Comparison of ENCODE assay signal across 9 cellular contexts in genomic region chr19:17052439-17052838, GRCh38. TPM values are rescaled to one million over a fixed set of nuclear protein-coding genes. Genes with fewer than 3 reads are reported as not detected.
DNase-seq lines count a peak whose midpoint lies in the region; ATAC-seq and TF ChIP-seq lines count a peak whose summit lies in the region.
"Had no signal": no experiment of that assay in that cellular context is flagged by ENCODE, and none has a peak within 500 bp of the region (broad histone marks: within the 10 kb centered on the region; RNA-seq: fewer than 3 reads in every experiment).

No MANE protein-coding gene starts in this region.

- ATAC-seq in heart right ventricle, result peak in 7 of 8 donors; percentile 42 to 73 (median 62)

- no peak overlapping the region for H3K4me3 Mint-ChIP-seq in activated CD4-positive, alpha-beta T cell treated with anti-CD3 and anti-CD28 coated beads, Interleukin-2, amount 10 ng/mL, durations not matched to agents 7 days and 5 days
- H3K4me3 Mint-ChIP-seq in activated T-helper 1 cell treated with anti-CD3 and anti-CD28 coated beads, Interleukin-12 subunit alpha, Interleukin-12 subunit beta, Interleukin-2, Interleukin-4 antibody, amounts not matched to agents 30 ng/mL and 10 ng/mL and 1 ng/mL, durations not matched to agents 14 hours and 24 hours and 36 hours, result no peak overlapping the region

- no peak overlapping the region for H3K27ac Mint-ChIP-seq in activated CD4-positive, alpha-beta T cell treated with anti-CD3 and anti-CD28 coated beads, Interleukin-2, amount 10 ng/mL, durations not matched to agents 7 days and 5 days
- H3K27ac Mint-ChIP-seq in activated T-helper 1 cell treated with anti-CD3 and anti-CD28 coated beads, Interleukin-12 subunit alpha, Interleukin-12 subunit beta, Interleukin-2, Interleukin-4 antibody, amounts not matched to agents 30 ng/mL and 10 ng/mL and 1 ng/mL, durations not matched to agents 14 hours and 24 hours and 36 hours, result no peak overlapping the region

- no peak overlapping the region for H2AFZ ChIP-seq in smooth muscle cell (ENCODE audit: low read depth)

- peak; percentile 71 for TF ChIP-seq CTCF in LNCaP clone FGC (IDR thresholded peaks at IDR 0.05; ENCODE audit: control insufficient read depth, extremely low read depth, insufficient read depth)
- TF ChIP-seq CTCF in heart right ventricle (IDR thresholded peaks at IDR 0.05), result peak; percentile 39 to 79 (median 68)
- peak; percentile 47 for TF ChIP-seq CTCF in smooth muscle cell (IDR thresholded peaks at IDR 0.05; ENCODE audit: borderline replicate concordance, insufficient read depth, poor library complexity, severe bottlenecking)

- POLR2A ChIA-PET in activated CD4-positive, alpha-beta T cell treated with anti-CD3 and anti-CD28 coated beads, Interleukin-2, amount 10 ng/mL, durations not matched to agents 7 days and 5 days (lab: Charles Lee), result no interaction called here

- no peak overlapping the region for H3K4me3 ChIP-seq in LNCaP clone FGC (ENCODE audit: low read depth, low read length)
- H3K4me3 ChIP-seq in heart right ventricle, result no peak overlapping the region
- no peak overlapping the region for H3K4me3 ChIP-seq in smooth muscle cell
- H3K4me3 ChIP-seq: skin epidermis had no signal

- H3F3A ChIP-seq in smooth muscle cell (ENCODE audit: low read depth), result no peaks in the 10 kb centered on the region

- H3K4me1 Mint-ChIP-seq in activated CD4-positive, alpha-beta T cell treated with anti-CD3 and anti-CD28 coated beads, Interleukin-2, amount 10 ng/mL, durations not matched to agents 7 days and 5 days, result no peaks in the 10 kb centered on the region
- H3K4me1 Mint-ChIP-seq in activated T-helper 1 cell treated with anti-CD3 and anti-CD28 coated beads, Interleukin-12 subunit alpha, Interleukin-12 subunit beta, Interleukin-2, Interleukin-4 antibody, amounts not matched to agents 30 ng/mL and 10 ng/mL and 1 ng/mL, durations not matched to agents 14 hours and 24 hours and 36 hours (ENCODE audit: low read depth), result no peaks in the 10 kb centered on the region

- H3K27me3 Mint-ChIP-seq in activated CD4-positive, alpha-beta T cell treated with anti-CD3 and anti-CD28 coated beads, Interleukin-2, amount 10 ng/mL, durations not matched to agents 7 days and 5 days, result no peaks in the 10 kb centered on the region
- H3K27me3 Mint-ChIP-seq in activated T-helper 1 cell treated with anti-CD3 and anti-CD28 coated beads, Interleukin-12 subunit alpha, Interleukin-12 subunit beta, Interleukin-2, Interleukin-4 antibody, amounts not matched to agents 30 ng/mL and 10 ng/mL and 1 ng/mL, durations not matched to agents 14 hours and 24 hours and 36 hours (ENCODE audit: insufficient read depth), result no peaks in the 10 kb centered on the region

- H4K20me1 ChIP-seq in smooth muscle cell (ENCODE audit: low read depth), result no peaks in the 10 kb centered on the region

- DNase-seq in NCI-H82 (lab: John Stamatoyannopoulos, UW) (peak; percentile 71), NCI-H82 treated with DMSO at 0.1 percent for 48 hours (lab: John Stamatoyannopoulos, UW; ENCODE audit: unreplicated experiment) (no peak), LNCaP clone FGC (ENCODE audit: low read depth) (no peak), heart right ventricle (peak in 1 of 2 donors; percentile 31), smooth muscle cell (lab: John Stamatoyannopoulos, UW; ENCODE audit: unreplicated experiment) (no peak), NCI-H2107 treated with DMSO at 0.1 percent for 48 hours (lab: John Stamatoyannopoulos, UW; ENCODE audit: unreplicated experiment) (no peak)
- peak; percentile 37 for DNase-seq in activated CD4-positive, alpha-beta T cell treated with anti-CD3 and anti-CD28 coated beads, Interleukin-2, amount 10 ng/mL, durations not matched to agents 7 days and 5 days
- DNase-seq in activated T-helper 1 cell treated with anti-CD3 and anti-CD28 coated beads, Interleukin-12 subunit alpha, Interleukin-12 subunit beta, Interleukin-2, Interleukin-4 antibody, amounts not matched to agents 30 ng/mL and 10 ng/mL and 1 ng/mL, durations not matched to agents 14 hours and 24 hours and 36 hours (ENCODE audit: low spot score), result no peak

- H3K27ac ChIP-seq in heart right ventricle, result no peak overlapping the region
- no peak overlapping the region for H3K27ac ChIP-seq in smooth muscle cell (ENCODE audit: low read depth)
- H3K27ac ChIP-seq: skin epidermis had no signal

- no peaks in the 10 kb centered on the region for H3K9me3 Mint-ChIP-seq in activated CD4-positive, alpha-beta T cell treated with anti-CD3 and anti-CD28 coated beads, Interleukin-2, amount 10 ng/mL, durations not matched to agents 7 days and 5 days
- no peaks in the 10 kb centered on the region for H3K9me3 Mint-ChIP-seq in activated T-helper 1 cell treated with anti-CD3 and anti-CD28 coated beads, Interleukin-12 subunit alpha, Interleukin-12 subunit beta, Interleukin-2, Interleukin-4 antibody, amounts not matched to agents 30 ng/mL and 10 ng/mL and 1 ng/mL, durations not matched to agents 14 hours and 24 hours and 36 hours

- 53 to 59% methylated on average over 8 of the region's 8 CpGs for WGBS in heart right ventricle, 2 donors
- 74% methylated on average over 8 of the region's 8 CpGs for WGBS in smooth muscle cell (ENCODE audit: low lambda C conversion rate)

- no peak overlapping the region for H3K4me2 ChIP-seq in smooth muscle cell

- peaks cover 0 to 2% (median 0%) of the 10 kb centered on the region in 11 donors for H3K9me3 ChIP-seq in heart right ventricle
- no peaks in the 10 kb centered on the region for H3K9me3 ChIP-seq in smooth muscle cell (replicated peaks; ENCODE audit: low read depth)

- no peak overlapping the region for H3K9ac ChIP-seq in smooth muscle cell (ENCODE audit: low read depth)

- intact Hi-C loops in heart right ventricle (cut with DNase I), result loop anchor here (1.0 to 10.0 kb wide), 8 partner anchors 148 to 335 kb away; partner anchors contain the start of gene NWD1 (in 1 of the 10)
- intact Hi-C loops in activated T-helper 1 cell treated with anti-CD3 and anti-CD28 coated beads, Interleukin-12 subunit alpha, Interleukin-12 subunit beta, Interleukin-2, Interleukin-4 antibody, amounts not matched to agents 30 ng/mL and 10 ng/mL and 1 ng/mL, durations not matched to agents 14 hours and 24 hours and 36 hours (cut with micrococcal nuclease), result loop anchor here (1.0 to 2.0 kb wide), 2 partner anchors 274 to 281 kb away; no protein-coding TSS in a partner anchor

- CTCF ChIA-PET in activated CD4-positive, alpha-beta T cell treated with anti-CD3 and anti-CD28 coated beads, Interleukin-2, amount 10 ng/mL, durations not matched to agents 7 days and 5 days (lab: Charles Lee), result interaction anchor here (0.7 to 1.4 kb wide), 3 partner anchors 48 to 205 kb away, joined by 3 to 4 read pairs (median 3); no protein-coding TSS in a partner anchor

- no peaks in the 10 kb centered on the region for H3K27me3 ChIP-seq in heart right ventricle
- H3K27me3 ChIP-seq in smooth muscle cell (ENCODE audit: low read depth), result no peaks in the 10 kb centered on the region

- peaks cover 39% of the 10 kb centered on the region for H3K36me3 Mint-ChIP-seq in activated CD4-positive, alpha-beta T cell treated with anti-CD3 and anti-CD28 coated beads, Interleukin-2, amount 10 ng/mL, durations not matched to agents 7 days and 5 days (ENCODE audit: low read depth)
- H3K36me3 Mint-ChIP-seq in activated T-helper 1 cell treated with anti-CD3 and anti-CD28 coated beads, Interleukin-12 subunit alpha, Interleukin-12 subunit beta, Interleukin-2, Interleukin-4 antibody, amounts not matched to agents 30 ng/mL and 10 ng/mL and 1 ng/mL, durations not matched to agents 14 hours and 24 hours and 36 hours (ENCODE audit: low read depth), result peaks cover 23% of the 10 kb centered on the region

- no peaks in the 10 kb centered on the region for H3K4me1 ChIP-seq in heart right ventricle
- no peaks in the 10 kb centered on the region for H3K4me1 ChIP-seq in smooth muscle cell (ENCODE audit: low read depth)

- H3K36me3 ChIP-seq in heart right ventricle, result peaks cover 0 to 78% (median 17%) of the 10 kb centered on the region in 9 donors
- H3K36me3 ChIP-seq in smooth muscle cell (ENCODE audit: low read depth), result no peaks in the 10 kb centered on the region

- no peaks in the 10 kb centered on the region for H3K79me2 ChIP-seq in smooth muscle cell (ENCODE audit: low read depth)

RNA-seq across cellular contexts. Expression of gene HAUS8, which starts 22.8 kb away (rescaled TPM):
- 10 to 100 TPM; 46.3 to 47.4 TPM for total RNA-seq in activated CD4-positive, alpha-beta T cell treated with anti-CD3 and anti-CD28 coated beads, Interleukin-2, amount 10 ng/mL, durations not matched to agents 7 days and 5 days
- 1 to 10 TPM; 2.0 to 9.1 (median 4.7) TPM for total RNA-seq in heart right ventricle
- polyA plus RNA-seq in heart right ventricle, result 10 to 100 TPM in 1 of 2 donors, 1 to 10 TPM in 1; 4.4 to 10.2 TPM
- 3.3 and 7.4 TPM in 2 replicates for total RNA-seq in smooth muscle cell
- polyA plus RNA-seq in smooth muscle cell, result 6.3 and 8.5 TPM in 2 replicates
- 32.8 and 34.9 TPM in 2 replicates for total RNA-seq in activated T-helper 1 cell treated with anti-CD3 and anti-CD28 coated beads, Interleukin-12 subunit alpha, Interleukin-12 subunit beta, Interleukin-2, Interleukin-4 antibody, amounts not matched to agents 30 ng/mL and 10 ng/mL and 1 ng/mL, durations not matched to agents 14 hours and 24 hours and 36 hours

RNA-seq across cellular contexts. Expression of gene MYO9B, which starts 23.1 kb away (rescaled TPM):
- 100 to 1,000 TPM; 217 to 218 TPM for total RNA-seq in activated CD4-positive, alpha-beta T cell treated with anti-CD3 and anti-CD28 coated beads, Interleukin-2, amount 10 ng/mL, durations not matched to agents 7 days and 5 days
- total RNA-seq in heart right ventricle (10 to 100 TPM; 19.9 to 55.0 (median 27.5) TPM), smooth muscle cell (44.6 and 48.7 TPM in 2 replicates)
- polyA plus RNA-seq in heart right ventricle (10 to 100 TPM; 27.9 to 55.2 TPM), smooth muscle cell (46.6 and 49.4 TPM in 2 replicates)
- total RNA-seq in activated T-helper 1 cell treated with anti-CD3 and anti-CD28 coated beads, Interleukin-12 subunit alpha, Interleukin-12 subunit beta, Interleukin-2, Interleukin-4 antibody, amounts not matched to agents 30 ng/mL and 10 ng/mL and 1 ng/mL, durations not matched to agents 14 hours and 24 hours and 36 hours, result 134 and 137 TPM in 2 replicates

RNA-seq across cellular contexts. Expression of gene CPAMD8, which starts 25.8 kb away (rescaled TPM):
- total RNA-seq in activated CD4-positive, alpha-beta T cell treated with anti-CD3 and anti-CD28 coated beads, Interleukin-2, amount 10 ng/mL, durations not matched to agents 7 days and 5 days, result under 1 TPM; 0.22 to 0.60 TPM
- total RNA-seq in heart right ventricle (10 to 100 TPM in 6 of 10 donors, 1 to 10 TPM in 4; 4.8 to 30.4 (median 10.5) TPM), smooth muscle cell (0.81 and 2.6 TPM in 2 replicates)
- polyA plus RNA-seq in heart right ventricle (10 to 100 TPM; 11.0 to 77.9 TPM), smooth muscle cell (6.9 and 9.4 TPM in 2 replicates)
- total RNA-seq in activated T-helper 1 cell treated with anti-CD3 and anti-CD28 coated beads, Interleukin-12 subunit alpha, Interleukin-12 subunit beta, Interleukin-2, Interleukin-4 antibody, amounts not matched to agents 30 ng/mL and 10 ng/mL and 1 ng/mL, durations not matched to agents 14 hours and 24 hours and 36 hours, result 0.18 TPM in 1 of 2 replicates, not detected in the other

Comparison
In these comparisons a context has a peak if more than half of its experiments do, and no peak if none do; other contexts are left out.
1. DNase-seq: peak in NCI-H82 (single experiment) and activated CD4-positive, alpha-beta T cell treated with anti-CD3 and anti-CD28 coated beads, Interleukin-2, amount 10 ng/mL, durations not matched to agents 7 days and 5 days (single experiment); none in NCI-H82 treated with DMSO at 0.1 percent for 48 hours (single experiment), LNCaP clone FGC (single experiment), smooth muscle cell (single experiment), activated T-helper 1 cell treated with anti-CD3 and anti-CD28 coated beads, Interleukin-12 subunit alpha, Interleukin-12 subunit beta, Interleukin-2, Interleukin-4 antibody, amounts not matched to agents 30 ng/mL and 10 ng/mL and 1 ng/mL, durations not matched to agents 14 hours and 24 hours and 36 hours (single experiment) and NCI-H2107 treated with DMSO at 0.1 percent for 48 hours (single experiment).
2. Peak in every context shown above with its lines, with median percentiles within 50 percentile points of each other: CTCF ChIP-seq.